Comparison of ENCODE assay signal across 1 cellular context in the genomic region with DNA sequence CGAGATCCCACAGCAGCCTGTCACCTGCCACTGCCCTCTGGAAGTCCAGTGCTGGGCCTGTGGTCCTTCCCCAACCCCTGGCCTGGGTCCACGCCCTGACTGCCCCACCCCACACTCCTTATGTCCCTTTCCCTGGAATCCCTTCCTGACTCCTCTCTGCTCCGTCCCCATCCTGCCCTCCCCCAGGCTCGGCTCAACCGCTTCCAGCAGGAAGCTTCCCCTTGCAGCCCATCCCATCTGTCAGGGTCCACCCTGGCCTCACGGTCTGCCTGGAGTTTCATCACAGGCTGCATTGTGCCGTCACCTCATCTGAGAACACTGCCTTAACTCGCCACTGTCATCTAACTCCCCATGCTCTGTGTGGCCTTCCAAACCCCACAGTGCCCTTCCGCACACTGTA.
TF ChIP-seq lines count a peak whose summit lies in the region.

No MANE protein-coding gene starts in this region.

TF ChIP-seq in H1, 55 proteins besides CTCF, POLR2A, EP300 and RAD21 (continued from another document):
- no peak for TF ChIP-seq CHD2 (IDR thresholded peaks at IDR 0.05; ENCODE audit: low read length)
